Comparison of ENCODE assay signal across 9 cellular contexts in the genomic region with DNA sequence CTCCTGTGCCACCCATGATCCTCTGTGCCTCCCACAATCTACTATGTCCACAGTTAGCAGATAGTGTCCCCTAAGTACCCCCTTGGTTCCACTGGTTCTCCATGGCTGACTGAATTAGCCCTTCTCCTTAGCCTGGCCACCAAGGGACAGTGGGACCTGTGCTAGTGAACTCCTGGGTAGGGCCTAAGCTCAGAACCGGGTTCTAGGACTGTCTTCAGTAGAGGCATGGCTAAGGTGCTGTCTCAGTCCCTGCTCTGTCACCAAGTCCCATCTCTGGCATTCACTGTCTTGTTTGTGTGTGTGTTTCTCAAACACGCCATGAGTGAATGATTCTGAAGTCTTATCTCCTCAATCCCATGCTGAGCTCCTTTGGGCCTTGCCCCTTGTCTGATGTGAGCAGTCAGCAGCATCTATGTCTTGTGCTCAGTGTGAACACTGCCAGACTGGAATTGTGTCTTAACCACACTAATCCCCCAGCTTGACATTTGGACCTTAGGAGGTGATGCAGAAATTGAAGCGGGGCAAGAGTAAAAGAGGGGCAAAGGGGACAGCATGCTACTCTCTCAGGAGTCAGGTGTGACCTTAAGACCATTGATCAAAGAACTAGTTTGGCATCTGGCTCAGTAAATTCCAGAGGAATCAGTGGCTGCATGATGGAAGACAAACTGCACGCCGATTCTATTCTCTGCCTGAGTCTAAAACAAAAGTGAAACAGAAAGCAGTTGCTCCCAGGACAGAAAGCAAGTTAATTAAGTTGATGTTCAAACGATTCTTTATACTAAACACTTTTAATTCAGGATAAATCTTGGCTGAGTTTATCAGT.
DNase-seq lines count a peak whose midpoint lies in the region; ATAC-seq and TF ChIP-seq lines count a peak whose summit lies in the region.
"Had no signal": no experiment of that assay in that cellular context is flagged by ENCODE, and none has a peak within 500 bp of the region (broad histone marks: within the 10 kb centered on the region; RNA-seq: fewer than 3 reads in every experiment).

No MANE protein-coding gene starts in this region.

- H3K4me1 Mint-ChIP-seq in activated naive CD4-positive, alpha-beta T cell treated with anti-CD3 and anti-CD28 coated beads for 36 hours (ENCODE audit: low read depth) = peaks cover 12% of the 10 kb centered on the region
- peaks cover 15% of the 10 kb centered on the region for H3K4me1 Mint-ChIP-seq in activated naive CD4-positive, alpha-beta T cell treated with anti-CD3 and anti-CD28 coated beads, Interleukin-2, amount 10 ng/mL, durations not matched to agents 7 days and 5 days

- H3K27me3 Mint-ChIP-seq in activated naive CD4-positive, alpha-beta T cell treated with anti-CD3 and anti-CD28 coated beads for 36 hours (ENCODE audit: low read depth) = no peaks in the 10 kb centered on the region
- H3K27me3 Mint-ChIP-seq in activated naive CD4-positive, alpha-beta T cell treated with anti-CD3 and anti-CD28 coated beads, Interleukin-2, amount 10 ng/mL, durations not matched to agents 7 days and 5 days = peaks cover 3% of the 10 kb centered on the region

- peak overlapping the region; percentile 34 to 64 for H3K9ac ChIP-seq in liver (ENCODE audit: low read depth in 1 of 2, low read length in 2 of 2)

- TF ChIP-seq CTCF in liver (IDR thresholded peaks at IDR 0.05; ENCODE audit: low read depth, low read length, missing input control) = no peak

- H3K4me3 Mint-ChIP-seq in activated naive CD4-positive, alpha-beta T cell treated with anti-CD3 and anti-CD28 coated beads for 36 hours = peak overlapping the region; percentile 56
- H3K4me3 Mint-ChIP-seq in activated naive CD4-positive, alpha-beta T cell treated with anti-CD3 and anti-CD28 coated beads, Interleukin-2, amount 10 ng/mL, durations not matched to agents 7 days and 5 days = peak overlapping the region; percentile 55

- H3K9me3 Mint-ChIP-seq in activated naive CD4-positive, alpha-beta T cell treated with anti-CD3 and anti-CD28 coated beads for 36 hours = no peaks in the 10 kb centered on the region
- H3K9me3 Mint-ChIP-seq in activated naive CD4-positive, alpha-beta T cell treated with anti-CD3 and anti-CD28 coated beads, Interleukin-2, amount 10 ng/mL, durations not matched to agents 7 days and 5 days = no peaks in the 10 kb centered on the region

- no peaks in the 10 kb centered on the region for H3K9me3 ChIP-seq in liver (ENCODE audit: control insufficient read depth in 4 of 4, low read length in 3 of 4)

- H3K36me3 ChIP-seq in liver (ENCODE audit: control insufficient read depth in 4 of 4, insufficient read depth in 3 of 4, low read depth in 1 of 4, low read length in 3 of 4) (no peaks in the 10 kb centered on the region), urinary bladder (ENCODE audit: insufficient read depth) (no peaks in the 10 kb centered on the region)

- H3K27ac ChIP-seq in liver (ENCODE audit: low read depth in 1 of 2, low read length in 2 of 2) (peak overlapping the region; percentile 83 to 87), urinary bladder (ENCODE audit: low read depth) (no peak overlapping the region)

- peak in 1 of 2 donors; percentile 13 for TF ChIP-seq RAD21 in liver (IDR thresholded peaks at IDR 0.05)

- no peak for ATAC-seq in HG02938 (IDR thresholded peaks at IDR 0.05; ENCODE audit: unreplicated experiment)
- ATAC-seq in HG02840 (IDR thresholded peaks at IDR 0.05; ENCODE audit: low FRiP score, unreplicated experiment) = no peak

- H3K4me1 ChIP-seq in liver (ENCODE audit: control insufficient read depth in 4 of 4, insufficient read depth in 4 of 4, low read length in 3 of 4) (peaks cover 3 to 22% (median 15%) of the 10 kb centered on the region in 4 donors), urinary bladder (ENCODE audit: insufficient read depth) (no peaks in the 10 kb centered on the region)

- peak; percentile 10 for DNase-seq in activated naive CD4-positive, alpha-beta T cell treated with anti-CD3 and anti-CD28 coated beads for 36 hours
- no peak for DNase-seq in activated naive CD4-positive, alpha-beta T cell (lab: John Stamatoyannopoulos, UW)
- peak; percentile 40 for DNase-seq in activated naive CD4-positive, alpha-beta T cell treated with anti-CD3 and anti-CD28 coated beads, Interleukin-2, amount 10 ng/mL, durations not matched to agents 7 days and 5 days
- DNase-seq in DMS114 treated with DMSO at 0.1 percent for 48 hours (lab: John Stamatoyannopoulos, UW; ENCODE audit: unreplicated experiment) = no peak
- DNase-seq: DMS79 had no signal

- peak overlapping the region; percentile 51 for H3K27ac Mint-ChIP-seq in activated naive CD4-positive, alpha-beta T cell treated with anti-CD3 and anti-CD28 coated beads for 36 hours
- peak overlapping the region; percentile 70 for H3K27ac Mint-ChIP-seq in activated naive CD4-positive, alpha-beta T cell treated with anti-CD3 and anti-CD28 coated beads, Interleukin-2, amount 10 ng/mL, durations not matched to agents 7 days and 5 days

- H3K4me3 ChIP-seq in liver (ENCODE audit: low read depth in 1 of 3, low read length in 3 of 3) (peak overlapping the region; percentile 26 to 63 (median 59)), urinary bladder (ENCODE audit: low read depth, low read length) (peak overlapping the region; percentile 7)

- 26% methylated on average over 6 of the region's 6 CpGs for WGBS in liver
- WGBS in urinary bladder = 32% methylated on average over 6 of the region's 6 CpGs

- no peaks in the 10 kb centered on the region for H3K27me3 ChIP-seq in liver (ENCODE audit: control insufficient read depth in 4 of 4, insufficient read depth in 4 of 4, low read length in 3 of 4)

- H3K36me3 Mint-ChIP-seq in activated naive CD4-positive, alpha-beta T cell treated with anti-CD3 and anti-CD28 coated beads for 36 hours (ENCODE audit: low read depth) = no peaks in the 10 kb centered on the region
- H3K36me3 Mint-ChIP-seq in activated naive CD4-positive, alpha-beta T cell treated with anti-CD3 and anti-CD28 coated beads, Interleukin-2, amount 10 ng/mL, durations not matched to agents 7 days and 5 days = no peaks in the 10 kb centered on the region

- CTCF ChIA-PET in activated naive CD4-positive, alpha-beta T cell treated with anti-CD3 and anti-CD28 coated beads for 36 hours (lab: Charles Lee) = interaction anchor here (0.6 to 1.1 kb wide), 3 partner anchors 13 to 556 kb away, joined by 3 to 6 read pairs (median 4); no protein-coding TSS in a partner anchor
- CTCF ChIA-PET in activated naive CD4-positive, alpha-beta T cell treated with anti-CD3 and anti-CD28 coated beads, Interleukin-2, amount 10 ng/mL, durations not matched to agents 7 days and 5 days (lab: Charles Lee) = no interaction called here

- intact Hi-C loops in activated naive CD4-positive, alpha-beta T cell treated with anti-CD3 and anti-CD28 coated beads for 36 hours (cut with micrococcal nuclease) = loop anchor here (2.0 kb wide), 1 partner anchor 38 kb away; no protein-coding TSS in a partner anchor

TF ChIP-seq in liver, 16 proteins besides CTCF, POLR2A, EP300 and RAD21:
- TF ChIP-seq NR2F2 (IDR thresholded peaks at IDR 0.05) (no peak), SP1 (IDR thresholded peaks at IDR 0.05) (peak; percentile 22), YY1 (IDR thresholded peaks at IDR 0.05) (peak; percentile 66), RXRA (IDR thresholded peaks at IDR 0.05) (no peak), HNF4A (conservative IDR thresholded peaks at IDR 0.05) (peak in 1 of 2 donors; percentile 12)
- TF ChIP-seq, protein P1, sequence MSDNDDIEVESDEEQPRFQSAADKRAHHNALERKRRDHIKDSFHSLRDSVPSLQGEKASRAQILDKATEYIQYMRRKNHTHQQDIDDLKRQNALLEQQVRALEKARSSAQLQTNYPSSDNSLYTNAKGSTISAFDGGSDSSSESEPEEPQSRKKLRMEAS (IDR thresholded peaks at IDR 0.05) = peak; percentile 26

Comparison
In these comparisons a context has a peak if more than half of its experiments do, and no peak if none do; other contexts are left out.
1. DNase-seq: peak in activated naive CD4-positive, alpha-beta T cell treated with anti-CD3 and anti-CD28 coated beads for 36 hours (single experiment) and activated naive CD4-positive, alpha-beta T cell treated with anti-CD3 and anti-CD28 coated beads, Interleukin-2, amount 10 ng/mL, durations not matched to agents 7 days and 5 days (single experiment); none in activated naive CD4-positive, alpha-beta T cell (0 of 4) and DMS114 treated with DMSO at 0.1 percent for 48 hours (single experiment).